Comparison of ENCODE assay signal across 8 cellular contexts in genomic region chr11:57648791-57649735, GRCh38. TPM values are rescaled to one million over a fixed set of nuclear protein-coding genes. Genes with fewer than 3 reads are reported as not detected.
A peak's percentile ranks its signal among the peaks of the same experiment; 100 is the strongest.
DNase-seq lines count a peak whose midpoint lies in the region; ATAC-seq, FAIRE-seq and TF ChIP-seq lines count a peak whose summit lies in the region.

No MANE protein-coding gene starts in this region.

- no peak overlapping the region for H2BK5ac ChIP-seq in trophoblast cell (ENCODE audit: low read depth, low read length, poor library complexity)

- peak overlapping the region; percentile 40 for H4K12ac ChIP-seq in trophoblast cell (ENCODE audit: low read depth, low read length)

- H3K27me3 ChIP-seq in trophoblast cell (ENCODE audit: insufficient read depth, low read length), result no peaks in the 10 kb centered on the region

- H3K79me1 ChIP-seq in trophoblast cell (ENCODE audit: low read length), result peaks cover 2% of the 10 kb centered on the region

- no peak overlapping the region for H3K27ac ChIP-seq in trophoblast cell (ENCODE audit: low read depth, low read length)

- no peaks in the 10 kb centered on the region for H3K9me3 ChIP-seq in trophoblast cell (ENCODE audit: insufficient read depth, low read depth, low read length)

- no peak for FAIRE-seq in RCC 7860 (lab: Jason Lieb, UNC)

- no peak overlapping the region for H4K91ac ChIP-seq in trophoblast cell (ENCODE audit: low read depth, low read length)

- H3K14ac ChIP-seq in trophoblast cell (ENCODE audit: low read length), result no peak overlapping the region

- peak; percentile 7 for ATAC-seq in GM18511 (IDR thresholded peaks at IDR 0.05; ENCODE audit: unreplicated experiment)
- peak; percentile 18 for ATAC-seq in SK-N-SH treated with all-trans-retinoic acid at 6 μM for 48 hours
- ATAC-seq in GM21619 (IDR thresholded peaks at IDR 0.05; ENCODE audit: unreplicated experiment), result no peak

- H3K36me3 ChIP-seq in trophoblast cell (ENCODE audit: control insufficient read depth in 1 of 2, insufficient read depth in 2 of 2, low read length in 2 of 2), result no peaks in the 10 kb centered on the region

- no peak overlapping the region for H4K8ac ChIP-seq in trophoblast cell (ENCODE audit: low read depth, low read length)

- no peak overlapping the region for H3K23ac ChIP-seq in trophoblast cell (ENCODE audit: low read length)

- H3K4me1 ChIP-seq in trophoblast cell (ENCODE audit: control insufficient read depth in 1 of 2, insufficient read depth in 2 of 2, low read length in 2 of 2), result peaks cover 35 to 36% of the 10 kb centered on the region in 2 experiments

- no peak overlapping the region for H3K18ac ChIP-seq in trophoblast cell (ENCODE audit: low read length)

- H2AK5ac ChIP-seq in trophoblast cell (ENCODE audit: low read length), result no peak overlapping the region

- H3K4ac ChIP-seq in trophoblast cell (ENCODE audit: low read depth, low read length), result no peak overlapping the region

- no peak overlapping the region for H2AFZ ChIP-seq in trophoblast cell (ENCODE audit: insufficient read depth, low read length, poor library complexity)

- DNase-seq in erythroblast (lab: John Stamatoyannopoulos, UW), result peak; percentile 74 to 85
- peak in 1 of 2 donors; percentile 41 for DNase-seq in trophoblast cell
- DNase-seq in islet precursor cell, result no peak
- DNase-seq in RCC 7860 (ENCODE audit: low spot score), result no peak
- no peak for DNase-seq in NCI-H345 treated with DMSO at 0.1 percent for 48 hours (lab: John Stamatoyannopoulos, UW; ENCODE audit: unreplicated experiment)

- H3K9ac ChIP-seq in trophoblast cell (ENCODE audit: low read length), result no peak overlapping the region

- H2BK12ac ChIP-seq in trophoblast cell (ENCODE audit: low read length), result no peak overlapping the region

- TF ChIP-seq POLR2A in erythroblast (IDR thresholded peaks at IDR 0.05; ENCODE audit: low read length), result no peak

- H2BK120ac ChIP-seq in trophoblast cell (ENCODE audit: insufficient read depth, low read length, poor library complexity), result no peak overlapping the region

- WGBS in trophoblast cell (ENCODE audit: extremely low coverage, insufficient coverage, insufficient read length), result no CpG with 5 or more reads among the region's 24 CpGs

- peak overlapping the region; percentile 48 for H3K4me2 ChIP-seq in trophoblast cell (ENCODE audit: low read length)

- H3K79me2 ChIP-seq in trophoblast cell (ENCODE audit: control insufficient read depth, insufficient read depth, low read length, poor library complexity), result no peaks in the 10 kb centered on the region

- H3K4me3 ChIP-seq in trophoblast cell (ENCODE audit: low read depth, low read length), result peak overlapping the region; percentile 32

TF ChIP-seq in SK-N-SH treated with all-trans-retinoic acid at 6 μM for 48 hours, 23 proteins besides CTCF, POLR2A, EP300 and RAD21:
- TF ChIP-seq SNAI2 (CRISPR knock-in tag; IDR thresholded peaks at IDR 0.05) (no peak), PATZ1 (CRISPR knock-in tag; IDR thresholded peaks at IDR 0.05; ENCODE audit: borderline replicate concordance) (peak; percentile 37; the same call in 1 of the 2 replicates), ESRRG (CRISPR knock-in tag; IDR thresholded peaks at IDR 0.05) (no peak)

RNA-seq across cellular contexts. Expression of gene YPEL4, which starts 0.6 kb away (rescaled TPM):
- polyA plus RNA-seq in trophoblast cell (2013), result 1.2 TPM in 2 replicates

RNA-seq across cellular contexts. Expression of gene CLP1, which starts 8.5 kb away (rescaled TPM):
- polyA plus RNA-seq in trophoblast cell (2013), result 23.0 and 24.2 TPM in 2 replicates

RNA-seq across cellular contexts. Expression of gene ZDHHC5, which starts 18.9 kb away (rescaled TPM):
- 77.3 and 80.9 TPM in 2 replicates for polyA plus RNA-seq in trophoblast cell (2013)

RNA-seq across cellular contexts. Expression of gene SERPING1, which starts 51.6 kb away (rescaled TPM):
- 42.0 and 48.8 TPM in 2 replicates for polyA plus RNA-seq in trophoblast cell (2013)

Comparison
In these comparisons a context has a peak if more than half of its experiments do, and no peak if none do; other contexts are left out.
1. DNase-seq: peak in erythroblast (2 of 2); none in islet precursor cell (single experiment), RCC 7860 (single experiment) and NCI-H345 treated with DMSO at 0.1 percent for 48 hours (single experiment).